In genomic region chr1:220089650-220090556, GRCh38 we compare ENCODE assay signal across 8 cellular contexts. TPM values are rescaled to one million over a fixed set of nuclear protein-coding genes. Genes with fewer than 3 reads are reported as not detected.
DNase-seq lines count a peak whose midpoint lies in the region; ATAC-seq and TF ChIP-seq lines count a peak whose summit lies in the region.

TSS of gene BPNT1 (minus strand) at chr1:220089788. CDS start at chr1:220079846, 9,942 bp downstream.

- WGBS in esophagus muscularis mucosa: 7% methylated on average over 35 of the region's 35 CpGs

- no peaks in the 10 kb centered on the region for H4K20me1 ChIP-seq in KMS-11 (ENCODE audit: insufficient read depth)

- peak; percentile 76 to 94 for TF ChIP-seq POLR2A in Peyer's patch (IDR thresholded peaks at IDR 0.05)
- TF ChIP-seq POLR2A in esophagus muscularis mucosa (IDR thresholded peaks at IDR 0.05; ENCODE audit: low read depth): peak; percentile 38

- H3K9me3 ChIP-seq in Peyer's patch: no peaks in the 10 kb centered on the region
- no peaks in the 10 kb centered on the region for H3K9me3 ChIP-seq in esophagus muscularis mucosa

- H3K4me3 ChIP-seq in KMS-11 (IDR thresholded peaks at IDR 0.05; ENCODE audit: insufficient read depth, low read depth, low read length): peak within 1 kb of the TSS; percentile 82
- peak within 1 kb of the TSS; percentile 55 to 75 (median 60) for H3K4me3 ChIP-seq in Peyer's patch
- peak within 1 kb of the TSS; percentile 49 to 69 (median 65) for H3K4me3 ChIP-seq in esophagus muscularis mucosa

- H3K4me1 ChIP-seq in KMS-11 (ENCODE audit: low read depth, poor library complexity, severe bottlenecking) (peaks cover 11% of the 10 kb centered on the region), Peyer's patch (peaks cover 0 to 22% (median 0%) of the 10 kb centered on the region in 4 donors), esophagus muscularis mucosa (peaks cover 4 to 35% (median 23%) of the 10 kb centered on the region in 4 donors)

- intact Hi-C loops in esophagus muscularis mucosa (cut with DNase I): loop anchor here (5.0 kb wide), 1 partner anchor 43 kb away; the partner anchor contains the start of gene EPRS1

- H3K4me2 ChIP-seq in KMS-11: peak within 1 kb of the TSS; percentile 47

- H3K27me3 ChIP-seq in KMS-11 (ENCODE audit: insufficient read depth, low read depth) (no peaks in the 10 kb centered on the region), Peyer's patch (no peaks in the 10 kb centered on the region), esophagus muscularis mucosa (no peaks in the 10 kb centered on the region)

- TF ChIP-seq EP300 in esophagus muscularis mucosa (IDR thresholded peaks at IDR 0.05): no peak

- peak within 1 kb of the TSS; percentile 12; the same call in 1 of the 2 replicates for H3K27ac ChIP-seq in KMS-11
- H3K27ac ChIP-seq in Peyer's patch: peak within 1 kb of the TSS; percentile 67 to 81 (median 74)
- H3K27ac ChIP-seq in esophagus muscularis mucosa (replicated peaks in 1 of 4): peak within 1 kb of the TSS; percentile 40 to 71 (median 60)

- ATAC-seq in GM21737 (IDR thresholded peaks at IDR 0.05; ENCODE audit: unreplicated experiment): peak; percentile 61

- peak within 1 kb of the TSS; percentile 35; the same call in 1 of the 2 replicates for H3K9ac ChIP-seq in KMS-11

- H2AFZ ChIP-seq in KMS-11 (ENCODE audit: low read depth): peak within 1 kb of the TSS; percentile 68

- peaks cover 13% of the 10 kb centered on the region; the same call in 1 of the 2 replicates for H3K79me2 ChIP-seq in KMS-11 (ENCODE audit: insufficient read depth, low read depth)

- TF ChIP-seq CTCF in KMS-11 (conservative IDR thresholded peaks at IDR 0.05; ENCODE audit: low read depth, low read length): no peak
- TF ChIP-seq CTCF in Peyer's patch (IDR thresholded peaks at IDR 0.05): peak in 4 of 6 experiments; percentile 10 to 41 (median 28)
- no peak for TF ChIP-seq CTCF in esophagus muscularis mucosa (IDR thresholded peaks at IDR 0.05)

- DNase-seq in DMS79 treated with DMSO at 0.1 percent for 48 hours (lab: John Stamatoyannopoulos, UW) (peak; percentile 96), Peyer's patch (peak; percentile 93 to 99 (median 95)), esophagus muscularis mucosa (ENCODE audit: extremely low spot score) (peak; percentile 97), myocyte (ENCODE audit: low read depth) (peak; percentile 95)
- peak; percentile 98 to 99 for DNase-seq in activated T-cell treated with anti-CD3 and anti-CD28 coated beads, Interleukin-2, amount 50 U/mL, for 48 hours
- peak; percentile 82 to 93 for DNase-seq in stimulated activated CD8-positive, alpha-beta memory T cell treated with anti-CD3 and anti-CD28 coated beads, Interleukin-7, amount 100 ng/mL, for 48 hours (ENCODE audit: extremely low read depth in 1 of 2, low read depth in 1 of 2)

- H3K36me3 ChIP-seq in KMS-11 (ENCODE audit: insufficient read depth) (no peaks in the 10 kb centered on the region), Peyer's patch (no peaks in the 10 kb centered on the region), esophagus muscularis mucosa (no peaks in the 10 kb centered on the region)

RNA-seq across cellular contexts. Expression of gene BPNT1, which starts in this region (rescaled TPM):
- total RNA-seq in Peyer's patch (10 to 100 TPM; 21.5 to 77.9 (median 56.7) TPM), esophagus muscularis mucosa (10 to 100 TPM; 11.2 to 14.3 (median 12.6) TPM), myocyte (30.6 and 32.3 TPM in 2 replicates)
- polyA plus RNA-seq in myocyte (2012): 26.0 TPM

Comparison
In these comparisons a context has a peak if more than half of its experiments do, and no peak if none do; other contexts are left out.
1. Peak in every context shown above with its lines: DNase-seq, ATAC-seq, H3K4me3 ChIP-seq and H3K27ac ChIP-seq.
2. H3K27ac ChIP-seq: peak in every context shown above with its lines; median percentile 74 in Peyer's patch; 60 in esophagus muscularis mucosa; 12 in KMS-11.
3. CTCF ChIP-seq: peak in Peyer's patch (4 of 6); none in KMS-11 (single experiment) and esophagus muscularis mucosa (0 of 3).